In the genomic region with DNA sequence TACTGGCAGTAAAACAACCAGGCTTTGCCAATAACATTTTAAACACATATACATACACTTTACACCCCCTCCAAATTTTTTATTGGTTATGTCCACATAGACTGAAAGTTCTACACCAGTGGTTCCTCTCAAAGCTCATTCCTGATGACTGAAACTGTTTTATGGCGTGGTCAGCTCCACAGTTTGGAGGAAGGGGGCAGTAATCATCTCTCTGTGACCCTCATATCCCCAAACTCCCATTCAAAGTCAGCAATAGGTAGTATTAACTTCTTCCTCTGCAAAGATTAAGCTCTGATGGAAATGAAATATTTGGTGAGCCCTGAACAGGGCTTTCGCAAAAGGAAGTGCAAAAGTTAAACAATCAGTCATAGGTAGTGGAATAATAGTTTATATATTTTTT, we compare ENCODE assay signal across 1 cellular context.
TF ChIP-seq lines count a peak whose summit lies in the region.

No MANE protein-coding gene starts in this region.

TF ChIP-seq in IMR-90, 13 proteins besides CTCF, POLR2A, EP300 and RAD21 (continued from another document):
- TF ChIP-seq CHD1 (IDR thresholded peaks at IDR 0.05; ENCODE audit: low read depth, low read length), result no peak
- TF ChIP-seq, protein P1, sequence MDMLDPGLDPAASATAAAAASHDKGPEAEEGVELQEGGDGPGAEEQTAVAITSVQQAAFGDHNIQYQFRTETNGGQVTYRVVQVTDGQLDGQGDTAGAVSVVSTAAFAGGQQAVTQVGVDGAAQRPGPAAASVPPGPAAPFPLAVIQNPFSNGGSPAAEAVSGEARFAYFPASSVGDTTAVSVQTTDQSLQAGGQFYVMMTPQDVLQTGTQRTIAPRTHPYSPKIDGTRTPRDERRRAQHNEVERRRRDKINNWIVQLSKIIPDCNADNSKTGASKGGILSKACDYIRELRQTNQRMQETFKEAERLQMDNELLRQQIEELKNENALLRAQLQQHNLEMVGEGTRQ (IDR thresholded peaks at IDR 0.05; ENCODE audit: low read depth, low read length), result no peak
- no peak for TF ChIP-seq SMC3 (IDR thresholded peaks at IDR 0.05; ENCODE audit: low read depth, low read length)
- no peak for TF ChIP-seq BHLHE40 (IDR thresholded peaks at IDR 0.05; ENCODE audit: low read depth, low read length)
- no peak for TF ChIP-seq MXI1 (IDR thresholded peaks at IDR 0.05; ENCODE audit: borderline replicate concordance, low read depth, low read length)
TF ChIP-seq in IMR-90: peak in this region for 0.
